In genomic region chr3:190048831-190049541, GRCh38 we compare ENCODE assay signal across 1 cellular context.
A peak's percentile ranks its signal among the peaks of the same experiment; 100 is the strongest.
TF ChIP-seq lines count a peak whose summit lies in the region.

No MANE protein-coding gene starts in this region.

TF ChIP-seq in IMR-90, 13 proteins besides CTCF, POLR2A, EP300 and RAD21 (continued from another document):
- TF ChIP-seq USF2 (IDR thresholded peaks at IDR 0.05; ENCODE audit: low read depth, low read length) (no peak), BHLHE40 (IDR thresholded peaks at IDR 0.05; ENCODE audit: low read depth, low read length) (peak; percentile 48; the same call in 1 of the 2 replicates), RCOR1 (IDR thresholded peaks at IDR 0.05; ENCODE audit: insufficient replicate concordance, low read length) (no peak), SMC3 (IDR thresholded peaks at IDR 0.05; ENCODE audit: low read depth, low read length) (peak; percentile 18; the same call in 1 of the 2 replicates), ELK1 (IDR thresholded peaks at IDR 0.05; ENCODE audit: borderline replicate concordance, low read depth, low read length) (no peak), CEBPB (IDR thresholded peaks at IDR 0.05; ENCODE audit: low read depth, low read length) (no peak), MAZ (IDR thresholded peaks at IDR 0.05; ENCODE audit: borderline replicate concordance, low read depth, low read length) (no peak), MAFK (IDR thresholded peaks at IDR 0.05; ENCODE audit: low read depth, low read length) (peak; percentile 40), FOS (IDR thresholded peaks at IDR 0.05; ENCODE audit: low read depth, low read length) (peak; percentile 64), CHD1 (IDR thresholded peaks at IDR 0.05; ENCODE audit: low read depth, low read length) (no peak), MXI1 (IDR thresholded peaks at IDR 0.05; ENCODE audit: borderline replicate concordance, low read depth, low read length) (no peak), NFE2L2 (IDR thresholded peaks at IDR 0.05; ENCODE audit: low read depth, low read length) (no peak)
